8 cellular contexts compared by ENCODE assay signal in the genomic region with DNA sequence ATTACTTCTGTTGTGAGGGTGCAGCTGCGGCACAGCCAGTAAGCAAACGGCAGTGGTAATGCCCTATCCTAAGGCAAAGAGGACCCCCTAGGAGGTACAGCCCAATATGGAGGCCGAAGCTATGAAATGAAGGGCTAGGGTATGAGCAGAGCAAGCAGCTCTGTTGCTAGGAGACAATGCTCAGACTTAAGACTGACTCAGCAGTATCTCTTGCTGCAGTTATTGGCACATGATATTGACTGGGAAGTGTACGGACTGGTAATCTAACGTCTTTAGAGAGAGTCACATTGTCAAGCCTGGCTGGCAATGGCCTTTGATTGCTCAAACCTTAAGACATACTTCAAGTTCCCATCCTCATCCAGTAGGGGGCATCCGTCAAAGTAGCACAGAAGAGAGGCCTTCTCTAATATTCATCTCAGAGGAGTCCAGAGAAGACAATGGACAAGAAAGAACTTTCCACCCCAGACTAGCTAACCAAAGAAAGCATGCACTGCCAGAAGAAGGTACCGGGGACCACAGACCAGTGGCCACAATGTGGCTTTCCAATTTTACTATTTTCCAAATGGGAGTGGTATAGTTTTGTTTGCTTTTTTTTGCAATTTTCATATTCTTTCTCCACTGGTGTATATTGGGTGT. TPM values are rescaled to one million over a fixed set of nuclear protein-coding genes. Genes with fewer than 3 reads are reported as not detected.
DNase-seq lines count a peak whose midpoint lies in the region; ATAC-seq, FAIRE-seq and TF ChIP-seq lines count a peak whose summit lies in the region.
"Had no signal": no experiment of that assay in that cellular context is flagged by ENCODE, and none has a peak within 500 bp of the region (broad histone marks: within the 10 kb centered on the region; RNA-seq: fewer than 3 reads in every experiment).

No MANE protein-coding gene starts in this region.

- intact Hi-C loops in esophagus squamous epithelium (cut with DNase I) = no loop called here
- intact Hi-C loops in pancreas (cut with DNase I) = no loop called here

- no peak overlapping the region for H3K4me3 ChIP-seq in esophagus squamous epithelium
- H3K4me3 ChIP-seq in pancreas = no peak overlapping the region

- H3K27me3 ChIP-seq in esophagus squamous epithelium (no peaks in the 10 kb centered on the region), pancreas (no peaks in the 10 kb centered on the region)

- DNase-seq in DMS53 treated with DMSO at 0.1 percent for 48 hours (lab: John Stamatoyannopoulos, UW; ENCODE audit: unreplicated experiment) (peak; percentile 25), HEK293T (ENCODE audit: extremely low spot score) (peak; percentile 54), SHP77 treated with DMSO at 0.1 percent for 48 hours (lab: John Stamatoyannopoulos, UW) (peak; percentile 6), esophagus squamous epithelium (lab: John Stamatoyannopoulos, UW) (no peak), pancreas (peak in 3 of 6 donors; percentile 26 to 48 (median 42))

- peak in 5 of 6 experiments; percentile 32 to 62 (median 49) for TF ChIP-seq CTCF in esophagus squamous epithelium (IDR thresholded peaks at IDR 0.05)
- TF ChIP-seq CTCF in pancreas (IDR thresholded peaks at IDR 0.05) = peak; percentile 26 to 60 (median 30)

- H3K4me1 ChIP-seq in esophagus squamous epithelium = no peaks in the 10 kb centered on the region
- no peaks in the 10 kb centered on the region for H3K4me1 ChIP-seq in pancreas

- ATAC-seq in pancreas (peak; percentile 69 to 88 (median 81)), HG02885 (IDR thresholded peaks at IDR 0.05; ENCODE audit: poor library complexity, unreplicated experiment) (no peak), HG02623 (IDR thresholded peaks at IDR 0.05; ENCODE audit: unreplicated experiment) (no peak)

- H3K36me3 ChIP-seq in esophagus squamous epithelium (no peaks in the 10 kb centered on the region), pancreas (no peaks in the 10 kb centered on the region)

- TF ChIP-seq POLR2A in esophagus squamous epithelium (IDR thresholded peaks at IDR 0.05) = no peak

- H3K27ac ChIP-seq in esophagus squamous epithelium = no peak overlapping the region
- no peak overlapping the region for H3K27ac ChIP-seq in pancreas

- POLR2A ChIA-PET in HEK293T (lab: Yijun Ruan, JAX) = no interaction called here

- CTCF ChIA-PET in HEK293T (lab: Yijun Ruan, JAX) = interaction anchor here (0.7 to 1.2 kb wide), 4 partner anchors 13 to 26 kb away, joined by 3 to 7 read pairs (median 4); no protein-coding TSS in a partner anchor

- H3K9me3 ChIP-seq in esophagus squamous epithelium (no peaks in the 10 kb centered on the region), pancreas (no peaks in the 10 kb centered on the region)

- FAIRE-seq in pancreas (lab: Jason Lieb, UNC) = no peak
- FAIRE-seq: TTC549 had no signal

- 72 to 79% methylated on average over 6 to 7 of the region's 7 CpGs for WGBS in esophagus squamous epithelium, 2 donors
- WGBS in pancreas, 2 donors = 47 to 52% methylated on average over 7 of the region's 7 CpGs

TF ChIP-seq in HEK293T, 16 proteins besides CTCF, POLR2A, EP300 and RAD21:
- TF ChIP-seq SUZ12 (IDR thresholded peaks at IDR 0.05) = no peak
- TF ChIP-seq TARDBP (IDR thresholded peaks at IDR 0.05) = no peak

RNA-seq across cellular contexts. Expression of gene LRFN2, which starts 37.0 kb away (rescaled TPM):
- total RNA-seq in esophagus squamous epithelium = 1 to 10 TPM in 1 of 4 donors, under 1 TPM in 3; 0.18 to 2.2 (median 0.34) TPM
- total RNA-seq in pancreas = under 1 TPM; 0.22 to 0.67 (median 0.53) TPM
- 1 to 10 TPM in 1 of 2 donors, under 1 TPM in 1; 0.72 to 1.5 TPM for polyA plus RNA-seq in pancreas

Comparison
In these comparisons a context has a peak if more than half of its experiments do, and no peak if none do; other contexts are left out.
1. ATAC-seq: peak in pancreas (4 of 4); none in HG02885 (single experiment) and HG02623 (single experiment).